16 cellular contexts compared by ENCODE assay signal in the genomic region with DNA sequence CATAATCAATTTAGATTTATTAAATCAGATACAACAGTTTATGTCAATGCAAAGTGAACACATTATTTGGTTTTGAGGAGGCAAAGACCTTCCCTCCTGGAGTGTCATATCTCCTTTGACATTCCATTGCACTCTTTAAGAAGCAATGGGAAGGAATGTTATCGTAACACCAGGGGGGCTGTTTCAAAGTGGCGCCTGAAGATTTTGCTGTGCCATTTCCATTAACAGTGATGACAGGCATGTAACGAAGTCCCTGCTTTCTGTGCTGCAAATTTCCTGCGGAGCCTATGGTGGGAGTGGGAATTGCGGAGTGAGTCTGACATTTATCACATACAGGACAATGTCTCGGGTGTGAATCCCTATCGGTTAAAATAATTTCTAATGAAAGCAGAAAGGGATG.
A peak's percentile ranks its signal among the peaks of the same experiment; 100 is the strongest.
DNase-seq lines count a peak whose midpoint lies in the region; ATAC-seq and TF ChIP-seq lines count a peak whose summit lies in the region.
"Had no signal": no experiment of that assay in that cellular context is flagged by ENCODE, and none has a peak within 500 bp of the region (broad histone marks: within the 10 kb centered on the region; RNA-seq: fewer than 3 reads in every experiment).

No MANE protein-coding gene starts in this region.

- H3K4me2 ChIP-seq in GM23338: no peak overlapping the region
- no peak overlapping the region for H3K4me2 ChIP-seq in mesendoderm (ENCODE audit: low read length)

- no peaks in the 10 kb centered on the region for H4K20me1 ChIP-seq in GM23338 (replicated peaks; ENCODE audit: insufficient read depth)

- no peak overlapping the region for H2BK15ac ChIP-seq in mesendoderm (replicated peaks; ENCODE audit: low read depth)

- H4K8ac ChIP-seq in mesendoderm (ENCODE audit: low read depth, low read length): no peak overlapping the region

- H2BK5ac ChIP-seq in mesendoderm (ENCODE audit: low read length): no peak overlapping the region

- H3K4me3 Mint-ChIP-seq in GM23338 (no peak overlapping the region), endodermal cell (no peak overlapping the region)
- H3K4me3 Mint-ChIP-seq: CD4-positive, alpha-beta T cell had no signal

- H3K27me3 ChIP-seq in GM23338 (ENCODE audit: insufficient read depth) (no peaks in the 10 kb centered on the region), endodermal cell (ENCODE audit: control insufficient read depth, insufficient read depth, low read length, poor library complexity, severe bottlenecking) (peaks cover 28% of the 10 kb centered on the region), mesendoderm (ENCODE audit: insufficient read depth, low read length, poor library complexity) (no peaks in the 10 kb centered on the region), right cardiac atrium (ENCODE audit: control insufficient read depth, insufficient read depth) (no peaks in the 10 kb centered on the region)

- no peaks in the 10 kb centered on the region; the same call in 2 of the 3 replicates for H3K36me3 Mint-ChIP-seq in GM23338 (ENCODE audit: low read depth)
- no peaks in the 10 kb centered on the region for H3K36me3 Mint-ChIP-seq in endodermal cell (ENCODE audit: low read depth)

- no peak overlapping the region for H4K5ac ChIP-seq in mesendoderm (ENCODE audit: low read length)

- no peaks in the 10 kb centered on the region for H3F3A ChIP-seq in GM23338 (replicated peaks; ENCODE audit: low read depth)

- no peak overlapping the region for H3K56ac ChIP-seq in mesendoderm (ENCODE audit: low read length)

- no peak overlapping the region for H3K23ac ChIP-seq in mesendoderm (ENCODE audit: low read length)

- H3K27ac Mint-ChIP-seq in GM23338 (no peak overlapping the region), endodermal cell (no peak overlapping the region)
- H3K27ac Mint-ChIP-seq: CD4-positive, alpha-beta T cell; IgD-negative memory B cell had no signal

- 45 to 65% methylated on average over 6 to 7 of the region's 7 CpGs for WGBS in endodermal cell (ENCODE audit: insufficient coverage in 1 of 2, insufficient read length in 1 of 2), 2 experiments
- WGBS in mesendoderm (ENCODE audit: extremely low coverage, insufficient coverage, low lambda C conversion rate): no CpG with 5 or more reads among the region's 7 CpGs
- 23% methylated on average over 7 of the region's 7 CpGs for WGBS in right cardiac atrium

- intact Hi-C loops in right cardiac atrium (cut with DNase I): no loop called here

- TF ChIP-seq CTCF in GM23338 (conservative IDR thresholded peaks at IDR 0.05; ENCODE audit: low read depth in 2 of 2) (no peak), endodermal cell (conservative IDR thresholded peaks at IDR 0.05) (no peak)

- no peak overlapping the region for H3K4ac ChIP-seq in mesendoderm (ENCODE audit: low read depth, low read length)

- H3K4me1 ChIP-seq in GM23338 (ENCODE audit: insufficient read depth) (no peaks in the 10 kb centered on the region), endodermal cell (ENCODE audit: control insufficient read depth, insufficient read depth, low read length) (peaks cover 3% of the 10 kb centered on the region), mesendoderm (ENCODE audit: control insufficient read depth, low read depth, low read length) (peaks cover 3% of the 10 kb centered on the region), right cardiac atrium (ENCODE audit: control insufficient read depth, insufficient read depth, low read length) (no peaks in the 10 kb centered on the region)

- peak; percentile 55; the same call in 2 of the 3 replicates for ATAC-seq in GM23338
- no peak for ATAC-seq in right cardiac atrium
- ATAC-seq: HCT116 had no signal

- no peak overlapping the region for H3K18ac ChIP-seq in mesendoderm (ENCODE audit: low read length)

- no peak overlapping the region for H2AK5ac ChIP-seq in mesendoderm (ENCODE audit: low read length)

- H3K36me3 ChIP-seq in GM23338 (ENCODE audit: insufficient read depth) (no peaks in the 10 kb centered on the region), endodermal cell (ENCODE audit: control insufficient read depth, insufficient read depth, low read length) (no peaks in the 10 kb centered on the region), mesendoderm (ENCODE audit: control insufficient read depth, insufficient read depth, low read length) (no peaks in the 10 kb centered on the region)

- H3K4me1 Mint-ChIP-seq in GM23338 (peaks cover 12% of the 10 kb centered on the region), endodermal cell (peaks cover 18% of the 10 kb centered on the region)

- no peak overlapping the region for H3K27ac ChIP-seq in GM23338 (ENCODE audit: low read depth)
- no peak overlapping the region for H3K27ac ChIP-seq in endodermal cell (ENCODE audit: low read depth, low read length)
- no peak overlapping the region for H3K27ac ChIP-seq in mesendoderm (ENCODE audit: low read depth, low read length)
- no peak overlapping the region for H3K27ac ChIP-seq in right cardiac atrium (ENCODE audit: low read length)

- H3K79me1 ChIP-seq in mesendoderm (ENCODE audit: low read length): no peaks in the 10 kb centered on the region

- H3K79me2 ChIP-seq in GM23338 (replicated peaks; ENCODE audit: insufficient read depth) (no peaks in the 10 kb centered on the region), mesendoderm (ENCODE audit: control insufficient read depth, insufficient read depth, low read length) (no peaks in the 10 kb centered on the region)

- H3K9ac ChIP-seq in endodermal cell (ENCODE audit: extremely low read depth, low read length, poor library complexity, severe bottlenecking): no peak overlapping the region
- no peak overlapping the region for H3K9ac ChIP-seq in mesendoderm (ENCODE audit: low read length)

- DNase-seq in GM23338 (ENCODE audit: low spot score) (peak; percentile 51), endodermal cell (peak; percentile 79), mesendoderm (peak; percentile 93), SK-N-DZ (ENCODE audit: low spot score) (no peak), D341Med (ENCODE audit: low spot score) (no peak), right cardiac atrium (no peak), dermis blood vessel endothelial cell (no peak)
- DNase-seq: ACHN; C1 segment of cervical spinal cord; Calu3; CD4-positive, alpha-beta T cell; DMS79; GDM1; KG1 had no signal

- no peaks in the 10 kb centered on the region for H3K27me3 Mint-ChIP-seq in GM23338 (ENCODE audit: insufficient read depth, low read depth, poor library complexity)
- peaks cover 5% of the 10 kb centered on the region for H3K27me3 Mint-ChIP-seq in endodermal cell (ENCODE audit: insufficient read depth)
- H3K27me3 Mint-ChIP-seq: CD4-positive, alpha-beta T cell; IgD-negative memory B cell had no signal

- no peak overlapping the region for H2BK120ac ChIP-seq in mesendoderm (ENCODE audit: low read depth, low read length)

- H3K9me3 Mint-ChIP-seq in GM23338: peaks cover 2% of the 10 kb centered on the region; the same call in 1 of the 3 replicates
- H3K9me3 Mint-ChIP-seq in endodermal cell: no peaks in the 10 kb centered on the region
- H3K9me3 Mint-ChIP-seq: CD4-positive, alpha-beta T cell had no signal

- H3K9me3 ChIP-seq in endodermal cell (ENCODE audit: control insufficient read depth, low read length) (no peaks in the 10 kb centered on the region), right cardiac atrium (ENCODE audit: control insufficient read depth, low read length) (no peaks in the 10 kb centered on the region)

- no peak overlapping the region for H2AFZ ChIP-seq in GM23338

- H3K4me3 ChIP-seq in GM23338: no peak overlapping the region
- H3K4me3 ChIP-seq in endodermal cell (ENCODE audit: low read length): no peak overlapping the region
- no peak overlapping the region for H3K4me3 ChIP-seq in mesendoderm (ENCODE audit: low read length)
- H3K4me3 ChIP-seq in right cardiac atrium (ENCODE audit: low read length): no peak overlapping the region

- peaks cover 5% of the 10 kb centered on the region; the same call in 1 of the 2 replicates for H3K9me2 ChIP-seq in GM23338 (ENCODE audit: insufficient read depth)

TF ChIP-seq in GM23338, 12 proteins besides CTCF, POLR2A, EP300 and RAD21:
- TF ChIP-seq EZH2 (IDR thresholded peaks at IDR 0.05; ENCODE audit: low read depth, unreplicated experiment) (no peak), ZNF331 (CRISPR knock-in tag; IDR thresholded peaks at IDR 0.05; ENCODE audit: low read depth) (no peak), CREB1 (CRISPR knock-in tag; IDR thresholded peaks at IDR 0.05; ENCODE audit: low read depth) (no peak), POLR2AphosphoS5 (IDR thresholded peaks at IDR 0.05; ENCODE audit: low read depth) (no peak), JUNB (IDR thresholded peaks at IDR 0.05; ENCODE audit: unreplicated experiment) (no peak), EZH2phosphoT487 (IDR thresholded peaks at IDR 0.05; ENCODE audit: unreplicated experiment) (no peak)

Comparison
In these comparisons a context has a peak if more than half of its experiments do, and no peak if none do; other contexts are left out.
1. DNase-seq: peak in GM23338 (single experiment), endodermal cell (single experiment) and mesendoderm (single experiment); none in SK-N-DZ (single experiment), D341Med (single experiment), right cardiac atrium (0 of 3) and dermis blood vessel endothelial cell (single experiment).